In genomic region chr3:156614642-156615511, GRCh38 we compare ENCODE assay signal across 1 cellular context.
TF ChIP-seq lines count a peak whose summit lies in the region.

No MANE protein-coding gene starts in this region.

TF ChIP-seq in GM23338, 12 proteins besides CTCF, POLR2A, EP300 and RAD21 (continued from another document):
- TF ChIP-seq ZNF462 (CRISPR knock-in tag; IDR thresholded peaks at IDR 0.05): no peak
